In the genomic region with DNA sequence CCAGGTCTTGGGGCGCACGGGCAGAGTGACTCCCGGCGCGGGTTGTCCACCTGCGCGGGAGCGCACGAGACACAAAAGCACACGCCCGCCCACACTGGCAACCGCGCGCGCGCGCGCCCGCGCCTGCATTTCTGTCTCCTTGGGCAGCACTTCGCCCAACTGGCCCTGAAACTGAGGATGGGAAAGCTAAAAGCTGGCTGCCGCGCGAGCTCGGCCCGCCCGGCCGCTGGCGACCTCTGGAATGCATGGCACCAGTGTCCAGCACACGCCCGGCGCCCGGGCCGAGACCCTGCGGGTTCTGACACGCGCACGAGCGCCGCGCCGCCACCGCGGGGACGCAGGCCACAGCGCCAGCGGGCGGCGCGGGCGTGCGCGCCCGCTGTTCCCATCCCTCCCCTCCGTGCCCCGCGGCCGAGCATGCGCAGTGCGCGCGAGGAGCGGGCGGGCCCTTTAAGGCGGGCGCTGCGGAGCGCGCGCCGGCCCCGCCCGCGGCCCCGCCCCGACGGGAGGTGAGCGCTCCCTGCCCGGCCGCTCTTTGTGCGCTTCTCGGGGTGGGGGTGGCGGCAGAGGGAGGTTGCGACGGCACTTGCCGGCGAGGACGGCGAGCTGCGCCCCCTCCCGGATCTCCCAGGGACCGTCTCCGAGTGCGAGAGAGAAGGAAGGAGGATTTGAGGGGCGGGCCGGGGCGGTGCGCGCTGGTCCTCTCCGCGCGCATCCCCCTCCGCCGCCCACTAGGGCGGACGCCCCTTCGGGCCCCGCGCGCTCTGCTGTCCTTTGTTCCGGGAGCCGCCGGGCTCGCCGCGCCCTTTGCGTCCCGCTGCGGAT, we compare ENCODE assay signal across 8 cellular contexts. TPM values are rescaled to one million over a fixed set of nuclear protein-coding genes. Genes with fewer than 3 reads are reported as not detected.
DNase-seq lines count a peak whose midpoint lies in the region; ATAC-seq and TF ChIP-seq lines count a peak whose summit lies in the region.

No MANE protein-coding gene starts in this region.

- H3K4me1 Mint-ChIP-seq in CD14-positive monocyte (peaks cover 22% of the 10 kb centered on the region), memory B cell (peaks cover 3% of the 10 kb centered on the region)
- peaks cover 11% of the 10 kb centered on the region for H3K4me1 Mint-ChIP-seq in activated CD8-positive, alpha-beta T cell treated with anti-CD3 and anti-CD28 coated beads for 36 hours (ENCODE audit: low read depth)

- peaks cover 27 to 42% (median 27%) of the 10 kb centered on the region in 3 donors for H3K27me3 Mint-ChIP-seq in CD14-positive monocyte (ENCODE audit: low read depth in 3 of 3)
- peaks cover 33% of the 10 kb centered on the region for H3K27me3 Mint-ChIP-seq in activated CD8-positive, alpha-beta T cell treated with anti-CD3 and anti-CD28 coated beads for 36 hours
- peaks cover 12% of the 10 kb centered on the region for H3K27me3 Mint-ChIP-seq in memory B cell

- intact Hi-C loops in CD14-positive monocyte (cut with micrococcal nuclease) = loop anchor here in 1 of 2 donors (2.0 to 10.0 kb wide), 3 partner anchors 218 to 1052 kb away; partner anchors contain the start of genes EFL1 and SAXO2
- intact Hi-C loops in activated CD8-positive, alpha-beta T cell treated with anti-CD3 and anti-CD28 coated beads for 36 hours (cut with micrococcal nuclease) = no loop called here

- TF ChIP-seq CTCF in CD14-positive monocyte (IDR thresholded peaks at IDR 0.05) = peak; percentile 77
- TF ChIP-seq CTCF in activated CD8-positive, alpha-beta T cell treated with anti-CD3 and anti-CD28 coated beads for 36 hours (IDR thresholded peaks at IDR 0.05) = peak; percentile 81

- H3K36me3 Mint-ChIP-seq in CD14-positive monocyte (peaks cover 9 to 14% of the 10 kb centered on the region in 2 donors), memory B cell (peaks cover 2% of the 10 kb centered on the region)
- no peaks in the 10 kb centered on the region for H3K36me3 Mint-ChIP-seq in activated CD8-positive, alpha-beta T cell treated with anti-CD3 and anti-CD28 coated beads for 36 hours (ENCODE audit: low read depth)

- POLR2A ChIA-PET in activated CD8-positive, alpha-beta T cell treated with anti-CD3 and anti-CD28 coated beads for 36 hours (lab: Charles Lee) = interaction anchor here (0.7 to 1.0 kb wide), 2 partner anchors 9 to 780 kb away, joined by 3 to 4 read pairs; no protein-coding TSS in a partner anchor

- H3K9me3 Mint-ChIP-seq in CD14-positive monocyte (peaks cover 0 to 6% (median 3%) of the 10 kb centered on the region in 7 donors), memory B cell (no peaks in the 10 kb centered on the region)
- no peaks in the 10 kb centered on the region for H3K9me3 Mint-ChIP-seq in activated CD8-positive, alpha-beta T cell treated with anti-CD3 and anti-CD28 coated beads for 36 hours

- CTCF ChIA-PET in activated CD8-positive, alpha-beta T cell treated with anti-CD3 and anti-CD28 coated beads for 36 hours (lab: Charles Lee) = interaction anchor here (0.6 to 2.5 kb wide), 2 partner anchors 62 to 144 kb away, joined by 3 to 8 read pairs; no protein-coding TSS in a partner anchor

- ATAC-seq in GM19372 (IDR thresholded peaks at IDR 0.05; ENCODE audit: low read depth, unreplicated experiment) (peak; percentile 60), HG03521 (IDR thresholded peaks at IDR 0.05; ENCODE audit: unreplicated experiment) (peak; percentile 66), memory B cell (ENCODE audit: low read depth) (peak; percentile 80)
- peak; percentile 81 for ATAC-seq in activated CD8-positive, alpha-beta T cell treated with anti-CD3 and anti-CD28 coated beads for 36 hours

- H3K4me3 Mint-ChIP-seq in CD14-positive monocyte (peak overlapping the region; percentile 93), memory B cell (peak overlapping the region; percentile 86)
- peak overlapping the region; percentile 81 for H3K4me3 Mint-ChIP-seq in activated CD8-positive, alpha-beta T cell treated with anti-CD3 and anti-CD28 coated beads for 36 hours

- DNase-seq in CD14-positive monocyte (ENCODE audit: low spot score) (peak; percentile 84), NCI-H748 (lab: John Stamatoyannopoulos, UW; ENCODE audit: unreplicated experiment) (peak; percentile 92), memory B cell (ENCODE audit: low spot score in 2 of 2) (peak; percentile 68 to 71)
- DNase-seq in activated CD8-positive, alpha-beta T cell treated with anti-CD3 and anti-CD28 coated beads for 36 hours = peak; percentile 93
- DNase-seq in effector CD4-positive, alpha-beta T cell = peak; percentile 72
- peak; percentile 67 to 83 (median 79) for DNase-seq in stimulated activated CD4-positive, alpha-beta T cell treated with anti-CD3 and anti-CD28 coated beads, TNF-alpha, amount 100 ng/mL, for 48 hours (ENCODE audit: low read depth in 3 of 3)

- H3K27ac Mint-ChIP-seq in CD14-positive monocyte (peak overlapping the region; percentile 76 to 94 (median 90)), memory B cell (peak overlapping the region; percentile 47)
- peak overlapping the region; percentile 74 for H3K27ac Mint-ChIP-seq in activated CD8-positive, alpha-beta T cell treated with anti-CD3 and anti-CD28 coated beads for 36 hours

RNA-seq across cellular contexts. Expression of gene MEX3B, which starts 1.1 kb away (rescaled TPM):
- under 1 TPM in 1 of 2 donors, not detected in 1; 0.05 TPM for polyA plus RNA-seq in CD14-positive monocyte
- total RNA-seq in activated CD8-positive, alpha-beta T cell treated with anti-CD3 and anti-CD28 coated beads for 36 hours = under 1 TPM; 0.69 to 0.99 TPM

Comparison
In these comparisons a context has a peak if more than half of its experiments do, and no peak if none do; other contexts are left out.
1. Peak in every context shown above with its lines: DNase-seq and ATAC-seq.